Comparison of ENCODE assay signal across 8 cellular contexts in genomic region chr17:81329279-81329926, GRCh38. TPM values are rescaled to one million over a fixed set of nuclear protein-coding genes. Genes with fewer than 3 reads are reported as not detected.
DNase-seq lines count a peak whose midpoint lies in the region; ATAC-seq and TF ChIP-seq lines count a peak whose summit lies in the region.

No MANE protein-coding gene starts in this region.

- no peak for TF ChIP-seq CTCF in GM12865 (IDR thresholded peaks at IDR 0.05; ENCODE audit: insufficient read depth, low read depth, low read length, missing control alignments)
- no peak for TF ChIP-seq CTCF in coronary artery (IDR thresholded peaks at IDR 0.05)
- TF ChIP-seq CTCF in lower lobe of right lung (IDR thresholded peaks at IDR 0.05) = no peak

- H3K36me3 ChIP-seq in lower lobe of right lung = no peaks in the 10 kb centered on the region

- no peaks in the 10 kb centered on the region for H3K9me3 ChIP-seq in lower lobe of right lung

- H3K4me1 ChIP-seq in lower lobe of right lung = peaks cover 56% of the 10 kb centered on the region

- H3K27ac ChIP-seq in coronary artery = peak overlapping the region; percentile 10 to 68
- H3K27ac ChIP-seq in lower lobe of right lung = peak overlapping the region; percentile 83

- ATAC-seq in lower lobe of right lung (peak; percentile 79 to 84), GM21576 (IDR thresholded peaks at IDR 0.05; ENCODE audit: unreplicated experiment) (no peak), GM21367 (IDR thresholded peaks at IDR 0.05; ENCODE audit: unreplicated experiment) (no peak), HG02840 (IDR thresholded peaks at IDR 0.05; ENCODE audit: low FRiP score, unreplicated experiment) (no peak)

- intact Hi-C loops in lower lobe of right lung (cut with DNase I) = no loop called here

- H3K4me3 ChIP-seq in GM12865 (ENCODE audit: low read depth, low read length) (no peak overlapping the region), coronary artery (no peak overlapping the region), lower lobe of right lung (peak overlapping the region; percentile 17)

- H3K27me3 ChIP-seq in lower lobe of right lung (ENCODE audit: low read depth) = no peaks in the 10 kb centered on the region

- peak; percentile 68 for DNase-seq in GM12865 (ENCODE audit: low read depth)
- DNase-seq in NCI-H510A (lab: John Stamatoyannopoulos, UW) = peak; percentile 94
- DNase-seq in coronary artery (ENCODE audit: low spot score) = no peak
- peak; percentile 91 for DNase-seq in lower lobe of right lung
- DNase-seq in NCI-H2227 treated with DMSO at 0.1 percent for 48 hours (lab: John Stamatoyannopoulos, UW) = no peak

RNA-seq across cellular contexts. Expression of gene SLC38A10, which starts 34.3 kb away (rescaled TPM):
- 98.1 TPM for total RNA-seq in lower lobe of right lung

Comparison
In these comparisons a context has a peak if more than half of its experiments do, and no peak if none do; other contexts are left out.
1. DNase-seq: peak in GM12865 (single experiment), NCI-H510A (single experiment) and lower lobe of right lung (single experiment); none in coronary artery (single experiment) and NCI-H2227 treated with DMSO at 0.1 percent for 48 hours (single experiment).
2. ATAC-seq: peak in lower lobe of right lung (2 of 2); none in GM21576 (single experiment), GM21367 (single experiment) and HG02840 (single experiment).